In the genomic region with DNA sequence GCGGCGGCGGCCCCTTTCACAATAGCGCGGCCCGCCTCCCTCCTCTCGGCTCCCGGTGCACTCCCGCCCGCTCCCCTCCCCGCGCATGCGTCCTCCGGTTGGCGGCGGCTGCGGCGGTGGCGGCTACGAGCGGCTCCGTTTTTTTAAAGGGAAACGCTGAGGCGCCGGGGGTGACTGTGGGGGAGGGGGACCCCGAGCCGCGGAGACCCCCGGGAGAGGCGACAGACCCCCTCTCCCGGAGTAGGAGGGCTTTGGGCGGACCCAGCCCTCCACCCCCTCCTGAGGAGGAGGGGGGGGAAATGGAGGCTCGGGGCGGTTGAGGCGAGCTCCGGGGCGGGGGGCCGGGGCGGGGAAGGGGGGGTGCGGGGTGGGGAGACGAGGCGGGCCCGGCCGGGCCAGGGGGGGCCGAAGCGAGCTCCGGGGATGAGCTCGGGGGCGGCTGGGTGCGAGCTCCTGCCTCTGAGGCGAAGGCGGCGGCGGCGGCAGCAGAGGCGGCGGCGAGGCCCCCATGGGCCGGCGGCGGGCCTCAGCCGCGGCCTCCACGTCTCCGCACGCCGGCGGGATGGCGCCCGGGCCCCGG, we compare ENCODE assay signal across 8 cellular contexts.
A peak's percentile ranks its signal among the peaks of the same experiment; 100 is the strongest.
DNase-seq lines count a peak whose midpoint lies in the region; ATAC-seq and TF ChIP-seq lines count a peak whose summit lies in the region.

A gene with protein sequence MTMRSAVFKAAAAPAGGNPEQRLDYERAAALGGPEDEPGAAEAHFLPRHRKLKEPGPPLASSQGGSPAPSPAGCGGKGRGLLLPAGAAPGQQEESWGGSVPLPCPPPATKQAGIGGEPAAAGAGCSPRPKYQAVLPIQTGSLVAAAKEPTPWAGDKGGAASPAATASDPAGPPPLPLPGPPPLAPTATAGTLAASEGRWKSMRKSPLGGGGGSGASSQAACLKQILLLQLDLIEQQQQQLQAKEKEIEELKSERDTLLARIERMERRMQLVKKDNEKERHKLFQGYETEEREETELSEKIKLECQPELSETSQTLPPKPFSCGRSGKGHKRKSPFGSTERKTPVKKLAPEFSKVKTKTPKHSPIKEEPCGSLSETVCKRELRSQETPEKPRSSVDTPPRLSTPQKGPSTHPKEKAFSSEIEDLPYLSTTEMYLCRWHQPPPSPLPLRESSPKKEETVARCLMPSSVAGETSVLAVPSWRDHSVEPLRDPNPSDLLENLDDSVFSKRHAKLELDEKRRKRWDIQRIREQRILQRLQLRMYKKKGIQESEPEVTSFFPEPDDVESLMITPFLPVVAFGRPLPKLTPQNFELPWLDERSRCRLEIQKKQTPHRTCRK (plus strand): TSS at position 86 of the 580 bp plus-strand sequence. CDS start 642 bp downstream, outside the sequence.

- ATAC-seq in HG02970 (IDR thresholded peaks at IDR 0.05; ENCODE audit: low FRiP score, unreplicated experiment), result peak; percentile 61
- no peak for ATAC-seq in GM21515 (IDR thresholded peaks at IDR 0.05; ENCODE audit: unreplicated experiment)

- peak; percentile 97 for DNase-seq in GM10266 (ENCODE audit: extremely low spot score)
- DNase-seq in NCI-H345 (lab: John Stamatoyannopoulos, UW), result peak; percentile 75
- DNase-seq in activated CD4-positive, alpha-beta T cell treated with anti-CD3 and anti-CD28 coated beads for 48 hours, result peak; percentile 88
- DNase-seq in kidney glomerular epithelial cell (lab: John Stamatoyannopoulos, UW), result peak; percentile 33
- peak; percentile 89 for DNase-seq in stimulated activated CD4-positive, alpha-beta T cell treated with anti-CD3 and anti-CD28 coated beads, Interleukin-15, amount 100 ng/mL, for 24 hours

- peak within 1 kb of the TSS; percentile 97 for H3K27ac ChIP-seq in cingulate gyrus (ENCODE audit: low read depth, low read length)

- no peak for TF ChIP-seq CTCF in GM10266 (IDR thresholded peaks at IDR 0.05; ENCODE audit: control insufficient read depth, insufficient read depth, low read depth, missing control alignments)

Comparison
In these comparisons a context has a peak if more than half of its experiments do, and no peak if none do; other contexts are left out.
1. DNase-seq: peak in every context shown above with its lines; median percentile 97 in GM10266; 89 in stimulated activated CD4-positive, alpha-beta T cell treated with anti-CD3 and anti-CD28 coated beads, Interleukin-15, amount 100 ng/mL, for 24 hours; 88 in activated CD4-positive, alpha-beta T cell treated with anti-CD3 and anti-CD28 coated beads for 48 hours; 75 in NCI-H345; 33 in kidney glomerular epithelial cell.